Comparison of ENCODE assay signal across 2 cellular contexts in genomic region chr10:109274681-109275080, GRCh38.
TF ChIP-seq lines count a peak whose summit lies in the region.

No MANE protein-coding gene starts in this region.

TF ChIP-seq in GM23338, 12 proteins besides CTCF, POLR2A, EP300 and RAD21 (continued from another document):
- TF ChIP-seq, protein P1, sequence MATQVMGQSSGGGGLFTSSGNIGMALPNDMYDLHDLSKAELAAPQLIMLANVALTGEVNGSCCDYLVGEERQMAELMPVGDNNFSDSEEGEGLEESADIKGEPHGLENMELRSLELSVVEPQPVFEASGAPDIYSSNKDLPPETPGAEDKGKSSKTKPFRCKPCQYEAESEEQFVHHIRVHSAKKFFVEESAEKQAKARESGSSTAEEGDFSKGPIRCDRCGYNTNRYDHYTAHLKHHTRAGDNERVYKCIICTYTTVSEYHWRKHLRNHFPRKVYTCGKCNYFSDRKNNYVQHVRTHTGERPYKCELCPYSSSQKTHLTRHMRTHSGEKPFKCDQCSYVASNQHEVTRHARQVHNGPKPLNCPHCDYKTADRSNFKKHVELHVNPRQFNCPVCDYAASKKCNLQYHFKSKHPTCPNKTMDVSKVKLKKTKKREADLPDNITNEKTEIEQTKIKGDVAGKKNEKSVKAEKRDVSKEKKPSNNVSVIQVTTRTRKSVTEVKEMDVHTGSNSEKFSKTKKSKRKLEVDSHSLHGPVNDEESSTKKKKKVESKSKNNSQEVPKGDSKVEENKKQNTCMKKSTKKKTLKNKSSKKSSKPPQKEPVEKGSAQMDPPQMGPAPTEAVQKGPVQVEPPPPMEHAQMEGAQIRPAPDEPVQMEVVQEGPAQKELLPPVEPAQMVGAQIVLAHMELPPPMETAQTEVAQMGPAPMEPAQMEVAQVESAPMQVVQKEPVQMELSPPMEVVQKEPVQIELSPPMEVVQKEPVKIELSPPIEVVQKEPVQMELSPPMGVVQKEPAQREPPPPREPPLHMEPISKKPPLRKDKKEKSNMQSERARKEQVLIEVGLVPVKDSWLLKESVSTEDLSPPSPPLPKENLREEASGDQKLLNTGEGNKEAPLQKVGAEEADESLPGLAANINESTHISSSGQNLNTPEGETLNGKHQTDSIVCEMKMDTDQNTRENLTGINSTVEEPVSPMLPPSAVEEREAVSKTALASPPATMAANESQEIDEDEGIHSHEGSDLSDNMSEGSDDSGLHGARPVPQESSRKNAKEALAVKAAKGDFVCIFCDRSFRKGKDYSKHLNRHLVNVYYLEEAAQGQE (IDR thresholded peaks at IDR 0.05; ENCODE audit: unreplicated experiment): no peak
- TF ChIP-seq ZNF331 (CRISPR knock-in tag; IDR thresholded peaks at IDR 0.05; ENCODE audit: low read depth): no peak
TF ChIP-seq in GM23338: peak in this region for 0.

TF ChIP-seq in WTC11, 78 proteins besides CTCF, POLR2A, EP300 and RAD21 (continued from another document):
- TF ChIP-seq RELA (CRISPR knock-in tag; IDR thresholded peaks at IDR 0.05; ENCODE audit: borderline replicate concordance): no peak
- TF ChIP-seq, protein P2, sequence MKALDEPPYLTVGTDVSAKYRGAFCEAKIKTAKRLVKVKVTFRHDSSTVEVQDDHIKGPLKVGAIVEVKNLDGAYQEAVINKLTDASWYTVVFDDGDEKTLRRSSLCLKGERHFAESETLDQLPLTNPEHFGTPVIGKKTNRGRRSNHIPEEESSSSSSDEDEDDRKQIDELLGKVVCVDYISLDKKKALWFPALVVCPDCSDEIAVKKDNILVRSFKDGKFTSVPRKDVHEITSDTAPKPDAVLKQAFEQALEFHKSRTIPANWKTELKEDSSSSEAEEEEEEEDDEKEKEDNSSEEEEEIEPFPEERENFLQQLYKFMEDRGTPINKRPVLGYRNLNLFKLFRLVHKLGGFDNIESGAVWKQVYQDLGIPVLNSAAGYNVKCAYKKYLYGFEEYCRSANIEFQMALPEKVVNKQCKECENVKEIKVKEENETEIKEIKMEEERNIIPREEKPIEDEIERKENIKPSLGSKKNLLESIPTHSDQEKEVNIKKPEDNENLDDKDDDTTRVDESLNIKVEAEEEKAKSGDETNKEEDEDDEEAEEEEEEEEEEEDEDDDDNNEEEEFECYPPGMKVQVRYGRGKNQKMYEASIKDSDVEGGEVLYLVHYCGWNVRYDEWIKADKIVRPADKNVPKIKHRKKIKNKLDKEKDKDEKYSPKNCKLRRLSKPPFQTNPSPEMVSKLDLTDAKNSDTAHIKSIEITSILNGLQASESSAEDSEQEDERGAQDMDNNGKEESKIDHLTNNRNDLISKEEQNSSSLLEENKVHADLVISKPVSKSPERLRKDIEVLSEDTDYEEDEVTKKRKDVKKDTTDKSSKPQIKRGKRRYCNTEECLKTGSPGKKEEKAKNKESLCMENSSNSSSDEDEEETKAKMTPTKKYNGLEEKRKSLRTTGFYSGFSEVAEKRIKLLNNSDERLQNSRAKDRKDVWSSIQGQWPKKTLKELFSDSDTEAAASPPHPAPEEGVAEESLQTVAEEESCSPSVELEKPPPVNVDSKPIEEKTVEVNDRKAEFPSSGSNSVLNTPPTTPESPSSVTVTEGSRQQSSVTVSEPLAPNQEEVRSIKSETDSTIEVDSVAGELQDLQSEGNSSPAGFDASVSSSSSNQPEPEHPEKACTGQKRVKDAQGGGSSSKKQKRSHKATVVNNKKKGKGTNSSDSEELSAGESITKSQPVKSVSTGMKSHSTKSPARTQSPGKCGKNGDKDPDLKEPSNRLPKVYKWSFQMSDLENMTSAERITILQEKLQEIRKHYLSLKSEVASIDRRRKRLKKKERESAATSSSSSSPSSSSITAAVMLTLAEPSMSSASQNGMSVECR (CRISPR knock-in tag; IDR thresholded peaks at IDR 0.05; ENCODE audit: borderline replicate concordance): no peak
